ENCODE assay signal across 9 cellular contexts in the genomic region with DNA sequence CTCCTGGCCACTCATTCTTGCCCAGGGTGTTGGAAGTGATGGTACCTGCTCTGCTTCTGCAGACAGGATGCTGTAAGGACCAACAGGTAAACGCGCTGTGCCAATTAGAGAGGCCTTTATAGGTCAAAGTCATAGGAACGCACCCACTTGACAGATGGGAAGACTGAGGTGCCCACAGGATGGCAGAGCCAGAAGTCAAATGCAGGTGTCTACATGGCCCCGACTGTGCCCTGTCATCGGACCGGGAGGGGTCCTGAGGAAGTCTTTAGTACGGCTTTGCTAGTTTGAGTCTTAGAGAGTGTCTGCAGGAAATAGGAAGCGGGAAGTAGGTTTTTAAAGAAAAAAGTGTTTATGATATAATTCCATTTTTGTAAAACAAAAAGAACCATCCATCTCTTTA. TPM values are rescaled to one million over a fixed set of nuclear protein-coding genes. Genes with fewer than 3 reads are reported as not detected.
DNase-seq lines count a peak whose midpoint lies in the region; ATAC-seq and TF ChIP-seq lines count a peak whose summit lies in the region.
"Had no signal": no experiment of that assay in that cellular context is flagged by ENCODE, and none has a peak within 500 bp of the region (broad histone marks: within the 10 kb centered on the region; RNA-seq: fewer than 3 reads in every experiment).

No MANE protein-coding gene starts in this region.

- no peaks in the 10 kb centered on the region for H3K36me3 ChIP-seq in right lobe of liver

- peaks cover 37% of the 10 kb centered on the region for H3K36me3 Mint-ChIP-seq in activated CD8-positive, alpha-beta T cell treated with anti-CD3 and anti-CD28 coated beads, Interleukin-2, amount 10 ng/mL, durations not matched to agents 7 days and 5 days (ENCODE audit: low read depth)
- H3K36me3 Mint-ChIP-seq in activated CD8-positive, alpha-beta T cell treated with anti-CD3 and anti-CD28 coated beads for 36 hours (ENCODE audit: low read depth), result peaks cover 41% of the 10 kb centered on the region

- H3K27ac ChIP-seq in angular gyrus (ENCODE audit: low read depth, low read length), result peak overlapping the region; percentile 68
- peak overlapping the region; percentile 3 to 37 (median 21) for H3K27ac ChIP-seq in right lobe of liver
- H3K27ac ChIP-seq in substantia nigra (ENCODE audit: low read depth, low read length, poor library complexity, severe bottlenecking), result peak overlapping the region; percentile 41

- peak overlapping the region; percentile 86 for H3K27ac Mint-ChIP-seq in activated CD8-positive, alpha-beta T cell treated with anti-CD3 and anti-CD28 coated beads, Interleukin-2, amount 10 ng/mL, durations not matched to agents 7 days and 5 days
- H3K27ac Mint-ChIP-seq in activated CD8-positive, alpha-beta T cell treated with anti-CD3 and anti-CD28 coated beads for 36 hours, result no peak overlapping the region

- CTCF ChIA-PET in activated CD8-positive, alpha-beta T cell treated with anti-CD3 and anti-CD28 coated beads, Interleukin-2, amount 10 ng/mL, durations not matched to agents 7 days and 5 days (lab: Charles Lee), result no interaction called here
- CTCF ChIA-PET in activated CD8-positive, alpha-beta T cell treated with anti-CD3 and anti-CD28 coated beads for 36 hours (lab: Charles Lee), result interaction anchor here (1.7 kb wide), 1 partner anchor 73 kb away, joined by 3 read pairs; no protein-coding TSS in a partner anchor

- POLR2A ChIA-PET in activated CD8-positive, alpha-beta T cell treated with anti-CD3 and anti-CD28 coated beads, Interleukin-2, amount 10 ng/mL, durations not matched to agents 7 days and 5 days (lab: Charles Lee), result interaction anchor here (1.0 to 1.1 kb wide), 3 partner anchors 9 to 73 kb away, joined by 3 to 5 read pairs (median 3); no protein-coding TSS in a partner anchor
- POLR2A ChIA-PET in activated CD8-positive, alpha-beta T cell treated with anti-CD3 and anti-CD28 coated beads for 36 hours (lab: Charles Lee), result interaction anchor here (1.2 kb wide), 1 partner anchor 15 kb away, joined by 7 read pairs; no protein-coding TSS in a partner anchor

- H3K27me3 ChIP-seq in right lobe of liver, result no peaks in the 10 kb centered on the region

- 51% methylated on average over 7 of the region's 8 CpGs for WGBS in right lobe of liver (ENCODE audit: insufficient coverage, low coverage, low lambda C conversion rate, missing lambda C conversion rate)

- no peak for DNase-seq in activated CD8-positive, alpha-beta T cell treated with anti-CD3 and anti-CD28 coated beads, Interleukin-2, amount 10 ng/mL, durations not matched to agents 7 days and 5 days
- DNase-seq in activated CD8-positive, alpha-beta T cell treated with anti-CD3 and anti-CD28 coated beads for 36 hours, result no peak
- no peak for DNase-seq in right lobe of liver
- no peak for DNase-seq in substantia nigra (lab: John Stamatoyannopoulos, UW)
- DNase-seq in NCI-H2196 treated with DMSO at 0.1 percent for 48 hours (lab: John Stamatoyannopoulos, UW; ENCODE audit: unreplicated experiment), result no peak
- DNase-seq in NCI-H2081 treated with DMSO at 0.1 percent for 48 hours (lab: John Stamatoyannopoulos, UW), result no peak
- DNase-seq: NCI-H1436 treated with DMSO at 0.1 percent for 48 hours had no signal

- H3K4me3 Mint-ChIP-seq in activated CD8-positive, alpha-beta T cell treated with anti-CD3 and anti-CD28 coated beads, Interleukin-2, amount 10 ng/mL, durations not matched to agents 7 days and 5 days, result peak overlapping the region; percentile 64
- no peak overlapping the region for H3K4me3 Mint-ChIP-seq in activated CD8-positive, alpha-beta T cell treated with anti-CD3 and anti-CD28 coated beads for 36 hours

- H3K9me3 Mint-ChIP-seq in activated CD8-positive, alpha-beta T cell treated with anti-CD3 and anti-CD28 coated beads, Interleukin-2, amount 10 ng/mL, durations not matched to agents 7 days and 5 days (ENCODE audit: insufficient read depth), result no peaks in the 10 kb centered on the region
- no peaks in the 10 kb centered on the region for H3K9me3 Mint-ChIP-seq in activated CD8-positive, alpha-beta T cell treated with anti-CD3 and anti-CD28 coated beads for 36 hours

- TF ChIP-seq CTCF in activated CD8-positive, alpha-beta T cell treated with anti-CD3 and anti-CD28 coated beads for 36 hours (IDR thresholded peaks at IDR 0.05), result no peak
- TF ChIP-seq CTCF in right lobe of liver (IDR thresholded peaks at IDR 0.05), result no peak

- peaks cover 67% of the 10 kb centered on the region for H3K4me1 Mint-ChIP-seq in activated CD8-positive, alpha-beta T cell treated with anti-CD3 and anti-CD28 coated beads, Interleukin-2, amount 10 ng/mL, durations not matched to agents 7 days and 5 days (ENCODE audit: low read depth)
- H3K4me1 Mint-ChIP-seq in activated CD8-positive, alpha-beta T cell treated with anti-CD3 and anti-CD28 coated beads for 36 hours (ENCODE audit: low read depth), result peaks cover 61% of the 10 kb centered on the region

- H3K27me3 Mint-ChIP-seq in activated CD8-positive, alpha-beta T cell treated with anti-CD3 and anti-CD28 coated beads, Interleukin-2, amount 10 ng/mL, durations not matched to agents 7 days and 5 days (ENCODE audit: low read depth), result no peaks in the 10 kb centered on the region
- no peaks in the 10 kb centered on the region for H3K27me3 Mint-ChIP-seq in activated CD8-positive, alpha-beta T cell treated with anti-CD3 and anti-CD28 coated beads for 36 hours

- intact Hi-C loops in activated CD8-positive, alpha-beta T cell treated with anti-CD3 and anti-CD28 coated beads for 36 hours (cut with micrococcal nuclease), result no loop called here
- intact Hi-C loops in right lobe of liver (cut with DNase I), result no loop called here

- H3K4me1 ChIP-seq in right lobe of liver, result peaks cover 0 to 10% (median 2%) of the 10 kb centered on the region in 4 donors

- ATAC-seq in activated CD8-positive, alpha-beta T cell treated with anti-CD3 and anti-CD28 coated beads, Interleukin-2, amount 10 ng/mL, durations not matched to agents 7 days and 5 days, result no peak
- ATAC-seq in activated CD8-positive, alpha-beta T cell treated with anti-CD3 and anti-CD28 coated beads for 36 hours, result no peak
- ATAC-seq in right lobe of liver (no peak), GM18861 (IDR thresholded peaks at IDR 0.05; ENCODE audit: unreplicated experiment) (no peak)

- no peak overlapping the region for H3K4me3 ChIP-seq in right lobe of liver

- H3K9me3 ChIP-seq in right lobe of liver, result no peaks in the 10 kb centered on the region

- TF ChIP-seq POLR2A in right lobe of liver (IDR thresholded peaks at IDR 0.05), result no peak

RNA-seq across cellular contexts. Expression of gene HK1, which starts 57.3 kb away (rescaled TPM):
- 100 to 1,000 TPM; 153 to 154 TPM for total RNA-seq in activated CD8-positive, alpha-beta T cell treated with anti-CD3 and anti-CD28 coated beads, Interleukin-2, amount 10 ng/mL, durations not matched to agents 7 days and 5 days
- 100 to 1,000 TPM; 314 to 325 TPM for total RNA-seq in activated CD8-positive, alpha-beta T cell treated with anti-CD3 and anti-CD28 coated beads for 36 hours
- total RNA-seq in right lobe of liver, result 10 to 100 TPM in 2 of 6 experiments, 1 to 10 TPM in 4; 4.2 to 28.0 (median 7.2) TPM

Comparison
In these comparisons a context has a peak if more than half of its experiments do, and no peak if none do; other contexts are left out.
1. RNA of gene HK1, which starts 57.3 kb away (total RNA-seq): 314 to 325 TPM in activated CD8-positive, alpha-beta T cell treated with anti-CD3 and anti-CD28 coated beads for 36 hours and 153 to 154 TPM in activated CD8-positive, alpha-beta T cell treated with anti-CD3 and anti-CD28 coated beads, Interleukin-2, amount 10 ng/mL, durations not matched to agents 7 days and 5 days; 4.2 to 28.0 TPM in right lobe of liver; every median in the first group is over 4 times any median in the second.
2. Peak in every context shown above with its lines, with median percentiles within 50 percentile points of each other: H3K27ac ChIP-seq.